9 cellular contexts compared by ENCODE assay signal in genomic region chr12:30594509-30594908, GRCh38.
"Had no signal": no experiment of that assay in that cellular context is flagged by ENCODE, and none has a peak within 500 bp of the region (broad histone marks: within the 10 kb centered on the region; RNA-seq: fewer than 3 reads in every experiment).

No MANE protein-coding gene starts in this region.

- FAIRE-seq: H1, H54, HTR-8/SVneo had no signal

- ATAC-seq: GM23338 had no signal

- H3K4me3 ChIP-seq: GM23338 had no signal

- H3K27ac Mint-ChIP-seq: GM23338, H9, IgD-negative memory B cell had no signal

- H3K4me1 Mint-ChIP-seq: H9, IgD-negative memory B cell had no signal

- H3K4me2 ChIP-seq: GM23338 had no signal

- H3K27me3 Mint-ChIP-seq: IgD-negative memory B cell had no signal

- H2AFZ ChIP-seq: GM23338 had no signal

- DNase-seq: H9, HCEC 1CT, KBM-7 had no signal

- H3K27ac ChIP-seq: HL-60 had no signal

- H3K4me3 Mint-ChIP-seq: GM23338, H9, IgD-negative memory B cell had no signal
